In genomic region chr10:28810062-28810870, GRCh38 we compare ENCODE assay signal across 19 cellular contexts.
DNase-seq lines count a peak whose midpoint lies in the region; ATAC-seq, FAIRE-seq and TF ChIP-seq lines count a peak whose summit lies in the region.
"Had no signal": no experiment of that assay in that cellular context is flagged by ENCODE, and none has a peak within 500 bp of the region (broad histone marks: within the 10 kb centered on the region; RNA-seq: fewer than 3 reads in every experiment).

No MANE protein-coding gene starts in this region.

- no peak for TF ChIP-seq POLR2A in GM12891 (IDR thresholded peaks at IDR 0.05; ENCODE audit: low read depth, low read length)

- ATAC-seq in upper lobe of right lung: no peak
- ATAC-seq: activated T-helper 17 cell treated with anti-CD3 and anti-CD28 coated beads, Interleukin-2, amount 50 U/mL, for 72 hours; gastroesophageal sphincter; left ventricle myocardium superior; Right ventricle myocardium inferior had no signal

- peak; percentile 33 for DNase-seq in NOMO-1 treated with DMSO at 0.1 percent for 48 hours (lab: John Stamatoyannopoulos, UW; ENCODE audit: unreplicated experiment)
- DNase-seq in NOMO-1 treated with dmso at 0.1 percent for 144 hours (lab: John Stamatoyannopoulos, UW; ENCODE audit: unreplicated experiment): no peak
- DNase-seq in choroid plexus epithelial cell (ENCODE audit: low read depth): peak; percentile 42
- peak; percentile 65 for DNase-seq in islet precursor cell
- DNase-seq in upper lobe of right lung: no peak
- DNase-seq in GM12891 (ENCODE audit: insufficient read length, low spot score): no peak
- DNase-seq in posterior cingulate gyrus: no peak
- no peak for DNase-seq in SIG-M5 treated with dmso at 0.1 percent for 504 hours (lab: John Stamatoyannopoulos, UW; ENCODE audit: unreplicated experiment)
- DNase-seq: activated CD4-positive, alpha-beta T cell treated with anti-CD3 and anti-CD28 coated beads, Interleukin-2, amount 10 ng/mL, durations not matched to agents 7 days and 5 days; effector CD4-positive, alpha-beta T cell; left ventricle myocardium superior; NCI-H2029; NCI-H748 treated with DMSO at 0.1 percent for 48 hours; spleen; T1000 had no signal

- H3K9me3 ChIP-seq in upper lobe of right lung: no peaks in the 10 kb centered on the region
- H3K9me3 ChIP-seq: gastroesophageal sphincter, spleen had no signal

- no peaks in the 10 kb centered on the region for H3K36me3 ChIP-seq in upper lobe of right lung
- H3K36me3 ChIP-seq: gastroesophageal sphincter, spleen had no signal

- intact Hi-C loops in upper lobe of right lung (cut with DNase I): no loop called here
- intact Hi-C loops in posterior cingulate gyrus (cut with DNase I): no loop called here

- no peak for FAIRE-seq in GM12891 (lab: Jason Lieb, UNC)

- H3K27me3 ChIP-seq in upper lobe of right lung: no peaks in the 10 kb centered on the region
- H3K27me3 ChIP-seq: gastroesophageal sphincter had no signal

- no peak for TF ChIP-seq CTCF in choroid plexus epithelial cell (conservative IDR thresholded peaks at IDR 0.05; ENCODE audit: low read depth, low read length)
- TF ChIP-seq CTCF in upper lobe of right lung (IDR thresholded peaks at IDR 0.05): no peak

- peaks cover 10% of the 10 kb centered on the region for H3K4me1 ChIP-seq in upper lobe of right lung

- no peak overlapping the region for H3K4me3 ChIP-seq in choroid plexus epithelial cell (ENCODE audit: low read depth, low read length)
- no peak overlapping the region for H3K4me3 ChIP-seq in upper lobe of right lung
- H3K4me3 ChIP-seq: gastroesophageal sphincter, spleen had no signal

- peak overlapping the region; percentile 21 for H3K27ac ChIP-seq in upper lobe of right lung
- H3K27ac ChIP-seq: 22Rv1, gastroesophageal sphincter had no signal

TF ChIP-seq in GM12891, 5 proteins besides CTCF, POLR2A, EP300 and RAD21:
- TF ChIP-seq POU2F2 (IDR thresholded peaks at IDR 0.05; ENCODE audit: low read depth, low read length) (no peak), SPI1 (IDR thresholded peaks at IDR 0.05; ENCODE audit: low read depth, low read length) (no peak), POLR2AphosphoS5 (IDR thresholded peaks at IDR 0.05; ENCODE audit: low read depth, low read length) (no peak), PAX5 (IDR thresholded peaks at IDR 0.05; ENCODE audit: insufficient read depth, low read length, severe bottlenecking) (no peak), TAF1 (IDR thresholded peaks at IDR 0.05; ENCODE audit: low read depth, low read length) (no peak)

Comparison
In these comparisons a context has a peak if more than half of its experiments do, and no peak if none do; other contexts are left out.
1. DNase-seq: peak in NOMO-1 treated with DMSO at 0.1 percent for 48 hours (single experiment), choroid plexus epithelial cell (single experiment) and islet precursor cell (single experiment); none in NOMO-1 treated with dmso at 0.1 percent for 144 hours (single experiment), upper lobe of right lung (single experiment), GM12891 (single experiment), posterior cingulate gyrus (0 of 10) and SIG-M5 treated with dmso at 0.1 percent for 504 hours (single experiment).